32 cellular contexts compared by ENCODE assay signal in the genomic region with DNA sequence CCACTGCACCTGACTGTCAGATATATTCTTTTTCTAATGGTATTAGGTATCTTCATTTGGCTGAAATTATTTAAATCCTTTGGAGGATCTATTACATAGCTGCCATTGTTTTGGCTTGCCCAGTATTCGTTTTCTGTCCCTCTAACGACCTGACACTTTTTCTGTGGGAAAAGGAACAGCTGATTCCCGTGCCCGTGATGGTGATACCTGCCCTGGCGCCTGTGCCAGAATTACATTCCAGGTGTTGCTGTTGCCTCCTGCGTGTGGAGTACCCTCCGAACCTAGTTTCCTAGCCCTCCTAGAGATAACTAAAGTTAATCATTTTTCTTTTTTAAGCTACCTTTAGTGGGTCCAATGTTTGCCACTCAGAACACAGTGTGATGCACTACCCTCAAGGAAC. TPM values are rescaled to one million over a fixed set of nuclear protein-coding genes. Genes with fewer than 3 reads are reported as not detected.
"Had no signal": no experiment of that assay in that cellular context is flagged by ENCODE, and none has a peak within 500 bp of the region (broad histone marks: within the 10 kb centered on the region; RNA-seq: fewer than 3 reads in every experiment).

No MANE protein-coding gene starts in this region.

- H3K27me3 ChIP-seq: MG63, Peyer's patch, SJCRH30 had no signal

- H3K4me3 ChIP-seq: MG63, Peyer's patch, SJCRH30, SK-N-MC had no signal

- H3K4me1 ChIP-seq: Peyer's patch, SJCRH30 had no signal

- H3K36me3 ChIP-seq: MG63, Peyer's patch, SJCRH30 had no signal

- H3K27ac ChIP-seq: Peyer's patch, RWPE1, SJCRH30, SK-N-MC had no signal

- DNase-seq: Kasumi-1, KG1, MG63, NCI-H1048, NCI-H1092 treated with DMSO at 0.1 percent for 48 hours, NCI-H1417, NCI-H1436, NCI-H146, NCI-H1694, NCI-H187, NCI-H1930, NCI-H2029 treated with DMSO at 0.1 percent for 48 hours, NCI-H2081 treated with DMSO at 0.1 percent for 48 hours, NCI-H2107, NCI-H2171, NCI-H226, NCI-H446 treated with DMSO at 0.1 percent for 48 hours, NCI-H510A, NCI-H524, NCI-H774, Peyer's patch, SHP77, SIG-M5, SJCRH30, T-cell had no signal

- H3K9me3 ChIP-seq: MG63, Peyer's patch, SJCRH30 had no signal

- ATAC-seq: Right ventricle myocardium inferior, SK-N-SH treated with all-trans-retinoic acid at 6 μM for 48 hours, T-cell had no signal

RNA-seq across cellular contexts. Expression of gene HOXD1, which starts 14.0 kb away (rescaled TPM):
- total RNA-seq: M059J; OCI-LY7; Right ventricle myocardium inferior; T-cell; T-helper 1 cell treated with Interleukin-12 subunit alpha and Interleukin-12 subunit beta and Interleukin-4 antibody, amounts not matched to agents 30 ng/mL and 1 ng/mL, for 36 hours had no signal

RNA-seq across cellular contexts. Expression of gene HOXD3, which starts 45.4 kb away (rescaled TPM):
- total RNA-seq: OCI-LY7; SJCRH30; T-helper 1 cell treated with Interleukin-12 subunit alpha and Interleukin-12 subunit beta and Interleukin-4 antibody, amounts not matched to agents 30 ng/mL and 1 ng/mL, for 36 hours had no signal

RNA-seq across cellular contexts. Expression of gene HOXD4, which starts 51.1 kb away (rescaled TPM):
- total RNA-seq: OCI-LY7; Right ventricle myocardium inferior; SJCRH30; T-cell; T-helper 1 cell treated with Interleukin-12 subunit alpha and Interleukin-12 subunit beta and Interleukin-4 antibody, amounts not matched to agents 30 ng/mL and 1 ng/mL, for 36 hours had no signal
